Comparison of ENCODE assay signal across 1 cellular context in the genomic region with DNA sequence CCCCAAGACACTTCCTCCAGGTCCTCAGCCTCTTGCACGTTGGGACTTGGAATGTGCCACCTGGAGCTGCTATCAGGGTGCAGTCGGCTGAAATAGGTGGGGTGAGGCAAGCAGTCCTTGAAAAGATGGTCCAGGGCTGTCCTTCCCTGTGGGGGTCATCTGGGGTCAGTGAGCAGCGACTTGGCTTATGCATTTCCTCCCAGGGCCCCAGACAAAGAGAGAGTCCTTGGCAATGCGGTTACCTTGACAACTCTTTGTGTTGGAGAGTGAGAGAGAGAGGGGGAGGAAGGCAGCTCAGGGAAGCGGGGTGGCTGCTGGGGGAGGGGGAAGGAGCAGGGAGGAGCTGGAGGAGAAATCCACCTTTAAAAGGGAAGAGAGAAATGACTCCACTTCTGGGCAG.
TF ChIP-seq lines count a peak whose summit lies in the region.

No MANE protein-coding gene starts in this region.

TF ChIP-seq in SK-N-SH treated with all-trans-retinoic acid at 6 μM for 48 hours, 23 proteins besides CTCF, POLR2A, EP300 and RAD21 (continued from another document):
- TF ChIP-seq, protein P1, sequence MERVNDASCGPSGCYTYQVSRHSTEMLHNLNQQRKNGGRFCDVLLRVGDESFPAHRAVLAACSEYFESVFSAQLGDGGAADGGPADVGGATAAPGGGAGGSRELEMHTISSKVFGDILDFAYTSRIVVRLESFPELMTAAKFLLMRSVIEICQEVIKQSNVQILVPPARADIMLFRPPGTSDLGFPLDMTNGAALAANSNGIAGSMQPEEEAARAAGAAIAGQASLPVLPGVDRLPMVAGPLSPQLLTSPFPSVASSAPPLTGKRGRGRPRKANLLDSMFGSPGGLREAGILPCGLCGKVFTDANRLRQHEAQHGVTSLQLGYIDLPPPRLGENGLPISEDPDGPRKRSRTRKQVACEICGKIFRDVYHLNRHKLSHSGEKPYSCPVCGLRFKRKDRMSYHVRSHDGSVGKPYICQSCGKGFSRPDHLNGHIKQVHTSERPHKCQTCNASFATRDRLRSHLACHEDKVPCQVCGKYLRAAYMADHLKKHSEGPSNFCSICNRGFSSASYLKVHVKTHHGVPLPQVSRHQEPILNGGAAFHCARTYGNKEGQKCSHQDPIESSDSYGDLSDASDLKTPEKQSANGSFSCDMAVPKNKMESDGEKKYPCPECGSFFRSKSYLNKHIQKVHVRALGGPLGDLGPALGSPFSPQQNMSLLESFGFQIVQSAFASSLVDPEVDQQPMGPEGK (CRISPR knock-in tag; IDR thresholded peaks at IDR 0.05; ENCODE audit: borderline replicate concordance): no peak
- TF ChIP-seq ZNF70 (CRISPR knock-in tag; IDR thresholded peaks at IDR 0.05) (no peak), TOX (CRISPR knock-in tag; IDR thresholded peaks at IDR 0.05; ENCODE audit: borderline replicate concordance) (no peak), GLIS3 (CRISPR knock-in tag; IDR thresholded peaks at IDR 0.05) (no peak)
